19 cellular contexts compared by ENCODE assay signal in genomic region chr1:182806015-182806678, GRCh38. TPM values are rescaled to one million over a fixed set of nuclear protein-coding genes. Genes with fewer than 3 reads are reported as not detected.
DNase-seq lines count a peak whose midpoint lies in the region; ATAC-seq, FAIRE-seq and TF ChIP-seq lines count a peak whose summit lies in the region.
"Had no signal": no experiment of that assay in that cellular context is flagged by ENCODE, and none has a peak within 500 bp of the region (broad histone marks: within the 10 kb centered on the region; RNA-seq: fewer than 3 reads in every experiment).

No MANE protein-coding gene starts in this region.

- intact Hi-C loops in HepG2 (cut with micrococcal nuclease; ENCODE audit: unreplicated experiment) = loop anchor here (1.0 kb wide), 1 partner anchor 205 kb away; no protein-coding TSS in a partner anchor
- intact Hi-C loops in heart left ventricle (cut with DNase I) = no loop called here

- H3K27ac ChIP-seq in Karpas-422 (ENCODE audit: low read length) = no peak overlapping the region
- no peak overlapping the region for H3K27ac ChIP-seq in RWPE2 (ENCODE audit: poor library complexity, severe bottlenecking)
- H3K27ac ChIP-seq in HepG2 (ENCODE audit: extremely low read length, insufficient read depth, low read length) = no peak overlapping the region
- H3K27ac ChIP-seq in heart left ventricle = no peak overlapping the region
- H3K27ac ChIP-seq: colonic mucosa, GM23248, left ventricle myocardium inferior, testis had no signal

- H3K4me1 ChIP-seq in Karpas-422 (ENCODE audit: low read length) = no peaks in the 10 kb centered on the region
- peaks cover 8% of the 10 kb centered on the region for H3K4me1 ChIP-seq in RWPE2 (ENCODE audit: insufficient read depth, poor library complexity, severe bottlenecking)
- no peaks in the 10 kb centered on the region for H3K4me1 ChIP-seq in HepG2 (ENCODE audit: insufficient read depth, low read length)
- H3K4me1 ChIP-seq in heart left ventricle = peaks cover 0 to 4% (median 0%) of the 10 kb centered on the region in 12 donors
- H3K4me1 ChIP-seq: colonic mucosa, testis had no signal

- H3K4me3 ChIP-seq in Karpas-422 (ENCODE audit: low read length) (no peak overlapping the region), RWPE2 (ENCODE audit: severe bottlenecking) (no peak overlapping the region), HepG2 (replicated peaks in 1 of 3; ENCODE audit: insufficient read depth in 1 of 3, low read depth in 2 of 3, low read length in 3 of 3) (no peak overlapping the region), heart left ventricle (no peak overlapping the region)
- H3K4me3 ChIP-seq: colonic mucosa, GM23248, left ventricle myocardium inferior, testis had no signal

- H3K36me3 ChIP-seq in Karpas-422 (ENCODE audit: insufficient read depth, low read length) (no peaks in the 10 kb centered on the region), RWPE2 (ENCODE audit: low read depth) (no peaks in the 10 kb centered on the region), HepG2 (replicated peaks in 1 of 2; ENCODE audit: control insufficient read depth in 1 of 2, insufficient read depth in 2 of 2, low read length in 2 of 2) (no peaks in the 10 kb centered on the region), heart left ventricle (peaks cover 0 to 67% (median 12%) of the 10 kb centered on the region in 9 donors)
- H3K36me3 ChIP-seq: colonic mucosa had no signal

- ATAC-seq in RWPE2 (ENCODE audit: low read depth) = no peak
- peak; percentile 82 for ATAC-seq in HepG2
- ATAC-seq in GM18870 (IDR thresholded peaks at IDR 0.05; ENCODE audit: unreplicated experiment) = no peak
- ATAC-seq in heart left ventricle = no peak
- ATAC-seq: natural killer cell treated with Interleukin-12 subunit alpha and Interleukin-12 subunit beta and Interleukin-15 and Interleukin-18, amount 100 ng/mL, for 72 hours had no signal

- H3K9me3 ChIP-seq in Karpas-422 (ENCODE audit: low read length) = no peaks in the 10 kb centered on the region
- no peaks in the 10 kb centered on the region for H3K9me3 ChIP-seq in RWPE2 (ENCODE audit: severe bottlenecking)
- no peaks in the 10 kb centered on the region for H3K9me3 ChIP-seq in HepG2 (ENCODE audit: low read length)
- H3K9me3 ChIP-seq in heart left ventricle = no peaks in the 10 kb centered on the region
- H3K9me3 ChIP-seq: colonic mucosa, left ventricle myocardium inferior, testis had no signal

- TF ChIP-seq EP300 in HepG2 (IDR thresholded peaks at IDR 0.05; ENCODE audit: low read depth in 2 of 2, low read length in 2 of 2) (no peak), HepG2 (CRISPR knock-in tag; IDR thresholded peaks at IDR 0.05; ENCODE audit: borderline replicate concordance) (no peak)

- 5% methylated on average over 7 of the region's 11 CpGs for WGBS in HepG2 (ENCODE audit: low lambda C conversion rate)
- WGBS in heart left ventricle, 4 donors = 79 to 83% (median 81%) methylated on average over 10 to 11 of the region's 11 CpGs

- BruUV-seq in HepG2 (replicated peaks; lab: Mats Ljungman, UMichigan) = no TSS peak

- POLR2A ChIA-PET in HepG2 (lab: Yijun Ruan, JAX) = no interaction called here

- peak; percentile 22 for TF ChIP-seq CTCF in RWPE2 (IDR thresholded peaks at IDR 0.05; ENCODE audit: poor library complexity, severe bottlenecking)
- TF ChIP-seq CTCF in HepG2 (CRISPR knock-in tag; IDR thresholded peaks at IDR 0.05) = peak; percentile 61
- TF ChIP-seq CTCF in heart left ventricle (IDR thresholded peaks at IDR 0.05) = no peak

- no peaks in the 10 kb centered on the region for H3K9me2 ChIP-seq in Karpas-422 (replicated peaks; ENCODE audit: insufficient read depth, low read length)

- no peaks in the 10 kb centered on the region for H3K79me2 ChIP-seq in Karpas-422 (ENCODE audit: low read length)
- H3K79me2 ChIP-seq in HepG2 (ENCODE audit: insufficient read depth, low read length) = no peaks in the 10 kb centered on the region

- H2AFZ ChIP-seq in Karpas-422 (ENCODE audit: low read length) = no peak overlapping the region
- no peak overlapping the region for H2AFZ ChIP-seq in HepG2 (ENCODE audit: low read length)
- H2AFZ ChIP-seq: GM23248 had no signal

- H3K9ac ChIP-seq in Karpas-422 (ENCODE audit: low read length) = no peak overlapping the region
- no peak overlapping the region for H3K9ac ChIP-seq in HepG2 (ENCODE audit: insufficient read depth, low read depth, low read length)
- H3K9ac ChIP-seq: GM23248 had no signal

- DNase-seq in ELF-1 (ENCODE audit: low read depth, low spot score) = peak; percentile 90
- peak; percentile 51 for DNase-seq in Karpas-422
- no peak for DNase-seq in RWPE2 (ENCODE audit: low spot score)
- DNase-seq in HepG2 (ENCODE audit: low spot score) = peak; percentile 12
- DNase-seq in glomerular visceral epithelial cell (ENCODE audit: extremely low spot score) = no peak
- DNase-seq in NOMO-1 (lab: John Stamatoyannopoulos, UW; ENCODE audit: unreplicated experiment in 2 of 2) = no peak
- DNase-seq in heart left ventricle = no peak
- DNase-seq: activated naive CD8-positive, alpha-beta T cell treated with anti-CD3 and anti-CD28 coated beads, Interleukin-2, amount 10 ng/mL, durations not matched to agents 7 days and 5 days; CD8-positive, alpha-beta memory T cell; colonic mucosa; GM23248; left ventricle myocardium inferior; NCI-H1436; RPMI8226; small intestine; T-helper 9 cell; testis had no signal

- H4K20me1 ChIP-seq in Karpas-422 (ENCODE audit: insufficient read depth, low read depth, low read length) = no peaks in the 10 kb centered on the region
- no peaks in the 10 kb centered on the region for H4K20me1 ChIP-seq in HepG2 (ENCODE audit: insufficient read depth, low read length)

- CTCF ChIA-PET in HepG2 (lab: Yijun Ruan, JAX; ENCODE audit: low intra/inter-chr PET ratio, low total read pairs) = interaction anchor here (1.2 kb wide), 1 partner anchor 205 kb away, joined by 3 read pairs; no protein-coding TSS in a partner anchor

- no peak for FAIRE-seq in HepG2 (lab: Jason Lieb, UNC)
- FAIRE-seq: small intestine had no signal

- TF ChIP-seq POLR2A in HepG2 (IDR thresholded peaks at IDR 0.05; ENCODE audit: insufficient read depth in 1 of 2, low read depth in 2 of 2, low read length in 2 of 2) (no peak), heart left ventricle (IDR thresholded peaks at IDR 0.05) (no peak)

- H3K27me3 ChIP-seq in Karpas-422 (ENCODE audit: low read length) (no peaks in the 10 kb centered on the region), RWPE2 (ENCODE audit: insufficient read depth, poor library complexity, severe bottlenecking) (no peaks in the 10 kb centered on the region), HepG2 (ENCODE audit: control insufficient read depth in 1 of 2, insufficient read depth in 2 of 2, low read length in 2 of 2) (peaks cover 0 to 1% of the 10 kb centered on the region in 2 experiments; a peak in 2 of 5 replicates), heart left ventricle (no peaks in the 10 kb centered on the region)
- H3K27me3 ChIP-seq: colonic mucosa, testis had no signal

- TF ChIP-seq RAD21 in HepG2 (CRISPR knock-in tag; IDR thresholded peaks at IDR 0.05) = no peak

- H3K4me2 ChIP-seq in Karpas-422 (ENCODE audit: low read depth, low read length, poor library complexity, severe bottlenecking) = no peak overlapping the region
- H3K4me2 ChIP-seq in HepG2 (ENCODE audit: low read depth, low read length) = no peak overlapping the region

- in situ Hi-C loops in HepG2 (cut with HindIII; ENCODE audit: extremely low pct_ligation_motif_present, low pct_unique_long_range_greater_than_20kb) = no loop called here

RNA-seq across cellular contexts. Expression of gene NPL, which starts 16.6 kb away (rescaled TPM):
- 3.2 TPM in 2 replicates for total RNA-seq in Karpas-422 (2014; rRNA removed; shearing (Covaris generic); ENCODE audit: low replicate concordance)
- total RNA-seq in HepG2 (2016; rRNA removed; fragmentation: Illumina TruSeq; extraction: Trizol) (0.04 TPM in 1 of 2 replicates, not detected in the other), heart left ventricle (10 to 100 TPM in 2 of 9 donors, 1 to 10 TPM in 7; 1.4 to 62.7 (median 3.0) TPM)
- total RNA-seq in HepG2 (2016; cell fraction: cytosol; rRNA removed; fragmentation: Illumina TruSeq; extraction: Trizol; ENCODE audit: low read depth) = not detected in 2 replicates
- 0.07 and 0.15 TPM in 2 replicates for total RNA-seq in HepG2 (2016; cell fraction: insoluble cytoplasmic fraction; rRNA removed; fragmentation: Illumina TruSeq; extraction: Trizol)
- total RNA-seq in HepG2 (2016; cell fraction: membrane; rRNA removed; fragmentation: Illumina TruSeq; extraction: Trizol) = not detected in 2 replicates
- not detected in 2 replicates for total RNA-seq in HepG2 (2016; cell fraction: nucleus; rRNA removed; fragmentation: Illumina TruSeq; extraction: Trizol)
- polyA plus RNA-seq in HepG2 (2011; rRNA removed) (0.03 and 0.07 TPM in 2 replicates), heart left ventricle (1 to 10 TPM; 2.0 to 2.3 TPM)
- polyA plus RNA-seq in HepG2 (2011; cell fraction: cytosol; rRNA removed) = not detected in 2 replicates
- not detected in 2 replicates for polyA plus RNA-seq in HepG2 (2011; cell fraction: nucleus; rRNA removed)
- polyA plus RNA-seq in HepG2 (2012) = 0.05 TPM in 1 of 2 replicates, not detected in the other
- polyA plus RNA-seq in HepG2 (2016; cell fraction: cytosol; fragmentation: Illumina TruSeq; extraction: Trizol; ENCODE audit: low read depth) = not detected in 2 replicates
- polyA plus RNA-seq in HepG2 (2016; cell fraction: insoluble cytoplasmic fraction; fragmentation: Illumina TruSeq; extraction: Trizol; ENCODE audit: low read depth) = 0.11 and 0.19 TPM in 2 replicates
- not detected in 2 replicates for polyA plus RNA-seq in HepG2 (2016; cell fraction: membrane; fragmentation: Illumina TruSeq; extraction: Trizol; ENCODE audit: low read depth)
- not detected in 2 replicates for polyA plus RNA-seq in HepG2 (2016; cell fraction: nucleus; fragmentation: Illumina TruSeq; extraction: Trizol; ENCODE audit: insufficient read depth, low read depth)
- 4.7 TPM in 1 of 2 replicates, not detected in the other for polyA minus RNA-seq in HepG2 (2011; rRNA and poly(A)+ RNA removed; ENCODE audit: low replicate concordance)
- polyA minus RNA-seq in HepG2 (2011; cell fraction: cytosol; rRNA and poly(A)+ RNA removed) = not detected in 2 replicates
- not detected in 2 replicates for polyA minus RNA-seq in HepG2 (2011; cell fraction: nucleus; rRNA and poly(A)+ RNA removed)

RNA-seq across cellular contexts. Expression of gene DHX9, which starts 33.0 kb away (rescaled TPM):
- 94.6 and 133 TPM in 2 replicates for total RNA-seq in Karpas-422 (2014; rRNA removed; shearing (Covaris generic); ENCODE audit: low replicate concordance)
- 211 and 292 TPM in 2 replicates for total RNA-seq in HepG2 (2016; rRNA removed; fragmentation: Illumina TruSeq; extraction: Trizol)
- 16.1 and 20.6 TPM in 2 replicates for total RNA-seq in HepG2 (2016; cell fraction: cytosol; rRNA removed; fragmentation: Illumina TruSeq; extraction: Trizol; ENCODE audit: low read depth)
- 213 and 291 TPM in 2 replicates for total RNA-seq in HepG2 (2016; cell fraction: insoluble cytoplasmic fraction; rRNA removed; fragmentation: Illumina TruSeq; extraction: Trizol)
- total RNA-seq in HepG2 (2016; cell fraction: membrane; rRNA removed; fragmentation: Illumina TruSeq; extraction: Trizol) = 42.1 and 50.4 TPM in 2 replicates
- 202 and 214 TPM in 2 replicates for total RNA-seq in HepG2 (2016; cell fraction: nucleus; rRNA removed; fragmentation: Illumina TruSeq; extraction: Trizol)
- polyA plus RNA-seq in HepG2 (2011; rRNA removed) = 73.0 and 84.8 TPM in 2 replicates
- polyA plus RNA-seq in HepG2 (2011; cell fraction: cytosol; rRNA removed) = 58.2 and 75.5 TPM in 2 replicates
- 60.1 and 67.7 TPM in 2 replicates for polyA plus RNA-seq in HepG2 (2011; cell fraction: nucleus; rRNA removed)
- 68.2 and 72.8 TPM in 2 replicates for polyA plus RNA-seq in HepG2 (2012)
- polyA plus RNA-seq in HepG2 (2016; cell fraction: cytosol; fragmentation: Illumina TruSeq; extraction: Trizol; ENCODE audit: low read depth) = 10.6 and 12.5 TPM in 2 replicates
- polyA plus RNA-seq in HepG2 (2016; cell fraction: insoluble cytoplasmic fraction; fragmentation: Illumina TruSeq; extraction: Trizol; ENCODE audit: low read depth) = 227 and 240 TPM in 2 replicates
- 25.1 and 29.4 TPM in 2 replicates for polyA plus RNA-seq in HepG2 (2016; cell fraction: membrane; fragmentation: Illumina TruSeq; extraction: Trizol; ENCODE audit: low read depth)
- 148 and 178 TPM in 2 replicates for polyA plus RNA-seq in HepG2 (2016; cell fraction: nucleus; fragmentation: Illumina TruSeq; extraction: Trizol; ENCODE audit: insufficient read depth, low read depth)
- 84.1 and 281 TPM in 2 replicates for polyA minus RNA-seq in HepG2 (2011; rRNA and poly(A)+ RNA removed; ENCODE audit: low replicate concordance)
- polyA minus RNA-seq in HepG2 (2011; cell fraction: cytosol; rRNA and poly(A)+ RNA removed) = 66.0 and 78.2 TPM in 2 replicates
- 231 and 260 TPM in 2 replicates for polyA minus RNA-seq in HepG2 (2011; cell fraction: nucleus; rRNA and poly(A)+ RNA removed)
- 10 to 100 TPM; 42.0 to 69.4 (median 60.9) TPM for total RNA-seq in heart left ventricle
- polyA plus RNA-seq in heart left ventricle = 10 to 100 TPM; 22.6 to 82.9 TPM

Comparison
In these comparisons a context has a peak if more than half of its experiments do, and no peak if none do; other contexts are left out.
1. DNase-seq: peak in ELF-1 (single experiment), Karpas-422 (single experiment) and HepG2 (single experiment); none in RWPE2 (single experiment), glomerular visceral epithelial cell (single experiment), NOMO-1 (0 of 2) and heart left ventricle (0 of 5).
2. CTCF ChIP-seq: peak in RWPE2 (single experiment) and HepG2 (single experiment); none in heart left ventricle (0 of 12).